Comparison of ENCODE assay signal across 8 cellular contexts in the genomic region with DNA sequence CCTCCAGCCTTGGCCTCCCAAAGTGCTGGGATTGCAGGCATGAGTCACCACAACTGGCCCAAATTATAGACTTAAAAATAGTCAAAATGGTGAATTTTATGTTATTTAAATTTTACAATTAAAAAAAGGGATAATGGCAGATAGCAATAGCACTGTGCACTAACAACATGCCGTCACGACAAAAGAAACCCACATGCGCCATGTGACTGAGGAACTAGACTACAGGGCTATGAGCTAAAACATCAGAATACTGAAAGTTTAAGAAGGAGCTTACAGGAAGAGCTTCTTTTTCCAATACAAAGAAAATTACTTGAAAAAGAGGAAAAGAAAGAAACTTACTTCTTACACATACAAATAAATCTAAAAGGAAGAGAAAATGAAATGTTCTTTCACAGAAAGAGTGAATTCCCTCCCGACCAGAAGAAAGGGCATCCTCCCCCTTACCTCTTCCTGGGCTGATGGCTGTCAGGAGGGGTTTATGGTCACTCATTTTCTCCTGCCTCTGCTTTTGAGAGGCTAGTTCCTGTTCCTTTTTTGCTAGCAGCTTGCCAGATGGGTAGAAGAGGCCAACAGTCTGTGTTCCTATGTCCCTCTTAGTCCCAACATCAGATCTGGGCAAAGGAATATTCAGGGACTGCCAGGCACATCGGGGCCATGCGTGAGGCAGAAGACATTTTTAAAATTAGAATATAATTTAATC. TPM values are rescaled to one million over a fixed set of nuclear protein-coding genes. Genes with fewer than 3 reads are reported as not detected.
DNase-seq lines count a peak whose midpoint lies in the region; ATAC-seq and TF ChIP-seq lines count a peak whose summit lies in the region.

No MANE protein-coding gene starts in this region.

- no peaks in the 10 kb centered on the region for H4K20me1 ChIP-seq in Karpas-422 (ENCODE audit: insufficient read depth, low read depth, low read length)

- no peaks in the 10 kb centered on the region for H3K9me2 ChIP-seq in Karpas-422 (replicated peaks; ENCODE audit: insufficient read depth, low read length)

- H3K27me3 Mint-ChIP-seq in CD14-positive monocyte (ENCODE audit: low read depth in 3 of 3), result no peaks in the 10 kb centered on the region

- H3K79me1 ChIP-seq in mesenchymal stem cell (replicated peaks; ENCODE audit: low read length, poor library complexity, severe bottlenecking), result no peaks in the 10 kb centered on the region

- H2BK15ac ChIP-seq in mesenchymal stem cell (ENCODE audit: low read depth, poor library complexity, severe bottlenecking), result no peak overlapping the region

- H3K4me2 ChIP-seq in Karpas-422 (ENCODE audit: low read depth, low read length, poor library complexity, severe bottlenecking) (peak overlapping the region; percentile 91), mesenchymal stem cell (ENCODE audit: low read length, poor library complexity, severe bottlenecking) (no peak overlapping the region)

- peak overlapping the region; percentile 56 to 79 for H3K4me3 Mint-ChIP-seq in CD14-positive monocyte

- H3K79me2 ChIP-seq in Karpas-422 (ENCODE audit: low read length), result peaks cover 47% of the 10 kb centered on the region

- no peak overlapping the region for H3K23ac ChIP-seq in mesenchymal stem cell (ENCODE audit: low read length in 2 of 2)

- H2BK120ac ChIP-seq in mesenchymal stem cell (ENCODE audit: low read depth, low read length), result no peak overlapping the region

- no peak for TF ChIP-seq CTCF in CD14-positive monocyte (IDR thresholded peaks at IDR 0.05)

- no peak overlapping the region for H4K91ac ChIP-seq in mesenchymal stem cell (ENCODE audit: low read length)

- H3K9me3 ChIP-seq in Karpas-422 (ENCODE audit: low read length) (no peaks in the 10 kb centered on the region), mesenchymal stem cell (ENCODE audit: control insufficient read depth, low read length) (no peaks in the 10 kb centered on the region)

- H2AFZ ChIP-seq in Karpas-422 (ENCODE audit: low read length) (peak overlapping the region; percentile 53), mesenchymal stem cell (ENCODE audit: low read depth, low read length) (no peak overlapping the region)

- H4K8ac ChIP-seq in mesenchymal stem cell (ENCODE audit: low read length), result no peak overlapping the region

- peak overlapping the region; percentile 76 for H3K9ac ChIP-seq in Karpas-422 (ENCODE audit: low read length)
- no peak overlapping the region for H3K9ac ChIP-seq in mesenchymal stem cell (ENCODE audit: low read length)

- H3K36me3 ChIP-seq in Karpas-422 (ENCODE audit: insufficient read depth, low read length) (peaks cover 22% of the 10 kb centered on the region), mesenchymal stem cell (ENCODE audit: control insufficient read depth in 1 of 2, insufficient read depth in 2 of 2, low read depth in 1 of 2, low read length in 2 of 2) (no peaks in the 10 kb centered on the region)

- peaks cover 27% of the 10 kb centered on the region for H3K4me1 Mint-ChIP-seq in CD14-positive monocyte

- H3K4me1 ChIP-seq in Karpas-422 (ENCODE audit: low read length) (peaks cover 44% of the 10 kb centered on the region), mesenchymal stem cell (ENCODE audit: control insufficient read depth, insufficient read depth, low read depth, low read length) (no peaks in the 10 kb centered on the region)

- intact Hi-C loops in CD14-positive monocyte (cut with micrococcal nuclease), result loop anchor here in 1 of 2 donors (10.0 kb wide), 1 partner anchor 102 kb away; no protein-coding TSS in a partner anchor

- no peak overlapping the region for H3K4ac ChIP-seq in mesenchymal stem cell (ENCODE audit: low read depth in 1 of 2, low read length in 2 of 2)

- no peak overlapping the region for H2AK5ac ChIP-seq in mesenchymal stem cell (ENCODE audit: low read length, severe bottlenecking)

- DNase-seq in CD14-positive monocyte (ENCODE audit: low spot score) (no peak), Karpas-422 (peak; percentile 83), cerebellar cortex (ENCODE audit: low spot score) (peak; percentile 5), mesenchymal stem cell (no peak), NCI-H748 (lab: John Stamatoyannopoulos, UW; ENCODE audit: unreplicated experiment) (no peak), D341Med (ENCODE audit: low spot score) (no peak)
- no peak for DNase-seq in activated CD4-positive, alpha-beta T cell treated with anti-CD3 and anti-CD28 coated beads for 48 hours

- H3K4me3 ChIP-seq in Karpas-422 (ENCODE audit: low read length) (peak overlapping the region; percentile 70), mesenchymal stem cell (ENCODE audit: insufficient read depth in 1 of 2, low read depth in 1 of 2, low read length in 2 of 2) (no peak overlapping the region)

- no peak overlapping the region for H3K14ac ChIP-seq in mesenchymal stem cell (ENCODE audit: low read length in 2 of 2)

- H3K36me3 Mint-ChIP-seq in CD14-positive monocyte, result peaks cover 0 to 2% of the 10 kb centered on the region in 2 donors

- H2BK5ac ChIP-seq in mesenchymal stem cell (ENCODE audit: low read depth, low read length, poor library complexity, severe bottlenecking), result no peak overlapping the region

- peak overlapping the region; percentile 92 for H3K27ac ChIP-seq in Karpas-422 (ENCODE audit: low read length)
- no peak overlapping the region for H3K27ac ChIP-seq in mesenchymal stem cell (ENCODE audit: low read length, poor library complexity, severe bottlenecking)

- H3K9me3 Mint-ChIP-seq in CD14-positive monocyte, result no peaks in the 10 kb centered on the region

- H2BK12ac ChIP-seq in mesenchymal stem cell (ENCODE audit: low read length in 2 of 2), result no peak overlapping the region

- H3K27me3 ChIP-seq in Karpas-422 (ENCODE audit: low read length) (no peaks in the 10 kb centered on the region), mesenchymal stem cell (ENCODE audit: control insufficient read depth in 1 of 2, insufficient read depth in 1 of 2, low read length in 2 of 2) (no peaks in the 10 kb centered on the region)

- no peak overlapping the region for H3K18ac ChIP-seq in mesenchymal stem cell (ENCODE audit: low read depth in 1 of 2, low read length in 2 of 2)

- peak; percentile 31 for ATAC-seq in GM19463 (IDR thresholded peaks at IDR 0.05; ENCODE audit: unreplicated experiment)

- WGBS in mesenchymal stem cell, result no CpG with 5 or more reads among the region's 6 CpGs

- peak overlapping the region; percentile 81 to 88 (median 85) for H3K27ac Mint-ChIP-seq in CD14-positive monocyte

RNA-seq across cellular contexts. Expression of gene DZANK1, which starts 54.5 kb away (rescaled TPM):
- polyA plus RNA-seq in CD14-positive monocyte, result under 1 TPM; 0.17 to 0.69 TPM
- 27.9 and 35.6 TPM in 2 replicates for total RNA-seq in Karpas-422 (2014; rRNA removed; shearing (Covaris generic); ENCODE audit: low replicate concordance)
- polyA plus RNA-seq in mesenchymal stem cell (2013, experiment 1 of 2), result 0.98 TPM
- 0.95 TPM for polyA plus RNA-seq in mesenchymal stem cell (2013, experiment 2 of 2)

RNA-seq across cellular contexts. Expression of gene POLR3F, which starts 54.8 kb away (rescaled TPM):
- 1 to 10 TPM; 4.8 to 6.7 TPM for polyA plus RNA-seq in CD14-positive monocyte
- 22.0 and 31.7 TPM in 2 replicates for total RNA-seq in Karpas-422 (2014; rRNA removed; shearing (Covaris generic); ENCODE audit: low replicate concordance)
- polyA plus RNA-seq in mesenchymal stem cell (2013, experiment 1 of 2), result 6.6 TPM
- polyA plus RNA-seq in mesenchymal stem cell (2013, experiment 2 of 2), result 6.9 TPM

Comparison
In these comparisons a context has a peak if more than half of its experiments do, and no peak if none do; other contexts are left out.
1. DNase-seq: peak in Karpas-422 (single experiment) and cerebellar cortex (single experiment); none in CD14-positive monocyte (single experiment), mesenchymal stem cell (single experiment), activated CD4-positive, alpha-beta T cell treated with anti-CD3 and anti-CD28 coated beads for 48 hours (single experiment), NCI-H748 (single experiment) and D341Med (single experiment).